1 cellular context compared by ENCODE assay signal in the genomic region with DNA sequence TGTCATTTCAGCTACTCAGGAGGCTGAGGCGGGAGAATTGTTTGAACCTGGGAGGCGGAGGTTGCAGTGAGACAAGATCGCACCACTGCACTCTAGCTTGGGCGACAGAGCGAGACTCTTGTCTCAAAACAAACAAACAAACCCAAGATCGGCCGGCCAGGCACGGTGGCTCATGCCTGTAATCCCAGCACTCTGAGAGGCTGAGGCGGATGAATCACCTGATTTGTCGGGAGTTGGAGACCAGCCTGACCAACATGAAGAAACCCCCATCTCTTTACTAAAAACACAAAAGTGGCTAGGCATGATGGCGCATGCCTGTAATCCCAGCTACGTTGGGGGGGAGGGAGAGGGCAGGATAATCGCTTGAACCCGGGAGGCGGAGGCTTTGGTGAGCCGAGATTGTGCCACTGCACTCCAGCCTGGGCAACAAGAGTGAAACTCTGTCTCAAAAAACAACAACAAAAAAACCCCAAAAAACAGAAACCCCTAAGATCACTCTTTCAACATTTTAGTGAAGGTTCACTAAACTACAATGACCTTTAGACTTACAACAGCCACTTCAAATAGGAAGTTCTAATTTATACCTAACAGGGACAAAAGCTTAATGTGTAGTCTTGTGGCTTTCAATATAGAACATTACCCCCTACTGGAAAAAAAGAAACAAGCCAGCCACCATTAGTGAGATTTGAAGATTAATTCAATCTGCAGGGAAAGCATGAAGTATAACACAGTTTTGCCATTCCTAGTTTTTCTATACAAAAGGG.
TF ChIP-seq lines count a peak whose summit lies in the region.

No MANE protein-coding gene starts in this region.

TF ChIP-seq in WTC11, 78 proteins besides CTCF, POLR2A, EP300 and RAD21 (continued from another document):
- TF ChIP-seq, protein P1, sequence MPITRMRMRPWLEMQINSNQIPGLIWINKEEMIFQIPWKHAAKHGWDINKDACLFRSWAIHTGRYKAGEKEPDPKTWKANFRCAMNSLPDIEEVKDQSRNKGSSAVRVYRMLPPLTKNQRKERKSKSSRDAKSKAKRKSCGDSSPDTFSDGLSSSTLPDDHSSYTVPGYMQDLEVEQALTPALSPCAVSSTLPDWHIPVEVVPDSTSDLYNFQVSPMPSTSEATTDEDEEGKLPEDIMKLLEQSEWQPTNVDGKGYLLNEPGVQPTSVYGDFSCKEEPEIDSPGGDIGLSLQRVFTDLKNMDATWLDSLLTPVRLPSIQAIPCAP (CRISPR knock-in tag; IDR thresholded peaks at IDR 0.05), result no peak
- TF ChIP-seq FOXJ3 (CRISPR knock-in tag; IDR thresholded peaks at IDR 0.05; ENCODE audit: borderline replicate concordance), result no peak
- TF ChIP-seq, protein P2, sequence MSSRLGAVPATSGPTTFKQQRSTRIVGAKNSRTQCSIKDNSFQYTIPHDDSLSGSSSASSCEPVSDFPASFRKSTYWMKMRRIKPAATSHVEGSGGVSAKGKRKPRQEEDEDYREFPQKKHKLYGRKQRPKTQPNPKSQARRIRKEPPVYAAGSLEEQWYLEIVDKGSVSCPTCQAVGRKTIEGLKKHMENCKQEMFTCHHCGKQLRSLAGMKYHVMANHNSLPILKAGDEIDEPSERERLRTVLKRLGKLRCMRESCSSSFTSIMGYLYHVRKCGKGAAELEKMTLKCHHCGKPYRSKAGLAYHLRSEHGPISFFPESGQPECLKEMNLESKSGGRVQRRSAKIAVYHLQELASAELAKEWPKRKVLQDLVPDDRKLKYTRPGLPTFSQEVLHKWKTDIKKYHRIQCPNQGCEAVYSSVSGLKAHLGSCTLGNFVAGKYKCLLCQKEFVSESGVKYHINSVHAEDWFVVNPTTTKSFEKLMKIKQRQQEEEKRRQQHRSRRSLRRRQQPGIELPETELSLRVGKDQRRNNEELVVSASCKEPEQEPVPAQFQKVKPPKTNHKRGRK (CRISPR knock-in tag; IDR thresholded peaks at IDR 0.05; ENCODE audit: borderline replicate concordance), result no peak
- TF ChIP-seq, protein P3, sequence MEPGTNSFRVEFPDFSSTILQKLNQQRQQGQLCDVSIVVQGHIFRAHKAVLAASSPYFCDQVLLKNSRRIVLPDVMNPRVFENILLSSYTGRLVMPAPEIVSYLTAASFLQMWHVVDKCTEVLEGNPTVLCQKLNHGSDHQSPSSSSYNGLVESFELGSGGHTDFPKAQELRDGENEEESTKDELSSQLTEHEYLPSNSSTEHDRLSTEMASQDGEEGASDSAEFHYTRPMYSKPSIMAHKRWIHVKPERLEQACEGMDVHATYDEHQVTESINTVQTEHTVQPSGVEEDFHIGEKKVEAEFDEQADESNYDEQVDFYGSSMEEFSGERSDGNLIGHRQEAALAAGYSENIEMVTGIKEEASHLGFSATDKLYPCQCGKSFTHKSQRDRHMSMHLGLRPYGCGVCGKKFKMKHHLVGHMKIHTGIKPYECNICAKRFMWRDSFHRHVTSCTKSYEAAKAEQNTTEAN (CRISPR knock-in tag; IDR thresholded peaks at IDR 0.05), result no peak
- TF ChIP-seq, protein P4, sequence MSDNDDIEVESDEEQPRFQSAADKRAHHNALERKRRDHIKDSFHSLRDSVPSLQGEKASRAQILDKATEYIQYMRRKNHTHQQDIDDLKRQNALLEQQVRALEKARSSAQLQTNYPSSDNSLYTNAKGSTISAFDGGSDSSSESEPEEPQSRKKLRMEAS (CRISPR knock-in tag; IDR thresholded peaks at IDR 0.05), result no peak
- TF ChIP-seq ZNF423 (CRISPR knock-in tag; IDR thresholded peaks at IDR 0.05), result no peak
- TF ChIP-seq, protein P5, sequence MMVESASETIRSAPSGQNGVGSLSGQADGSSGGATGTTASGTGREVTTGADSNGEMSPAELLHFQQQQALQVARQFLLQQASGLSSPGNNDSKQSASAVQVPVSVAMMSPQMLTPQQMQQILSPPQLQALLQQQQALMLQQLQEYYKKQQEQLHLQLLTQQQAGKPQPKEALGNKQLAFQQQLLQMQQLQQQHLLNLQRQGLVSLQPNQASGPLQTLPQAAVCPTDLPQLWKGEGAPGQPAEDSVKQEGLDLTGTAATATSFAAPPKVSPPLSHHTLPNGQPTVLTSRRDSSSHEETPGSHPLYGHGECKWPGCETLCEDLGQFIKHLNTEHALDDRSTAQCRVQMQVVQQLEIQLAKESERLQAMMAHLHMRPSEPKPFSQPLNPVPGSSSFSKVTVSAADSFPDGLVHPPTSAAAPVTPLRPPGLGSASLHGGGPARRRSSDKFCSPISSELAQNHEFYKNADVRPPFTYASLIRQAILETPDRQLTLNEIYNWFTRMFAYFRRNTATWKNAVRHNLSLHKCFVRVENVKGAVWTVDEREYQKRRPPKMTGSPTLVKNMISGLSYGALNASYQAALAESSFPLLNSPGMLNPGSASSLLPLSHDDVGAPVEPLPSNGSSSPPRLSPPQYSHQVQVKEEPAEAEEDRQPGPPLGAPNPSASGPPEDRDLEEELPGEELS (CRISPR knock-in tag; IDR thresholded peaks at IDR 0.05), result no peak
- no peak for TF ChIP-seq RELA (CRISPR knock-in tag; IDR thresholded peaks at IDR 0.05; ENCODE audit: borderline replicate concordance)
- no peak for TF ChIP-seq TP53 (CRISPR knock-in tag; IDR thresholded peaks at IDR 0.05)
